ENCODE assay signal across 14 cellular contexts in the genomic region with DNA sequence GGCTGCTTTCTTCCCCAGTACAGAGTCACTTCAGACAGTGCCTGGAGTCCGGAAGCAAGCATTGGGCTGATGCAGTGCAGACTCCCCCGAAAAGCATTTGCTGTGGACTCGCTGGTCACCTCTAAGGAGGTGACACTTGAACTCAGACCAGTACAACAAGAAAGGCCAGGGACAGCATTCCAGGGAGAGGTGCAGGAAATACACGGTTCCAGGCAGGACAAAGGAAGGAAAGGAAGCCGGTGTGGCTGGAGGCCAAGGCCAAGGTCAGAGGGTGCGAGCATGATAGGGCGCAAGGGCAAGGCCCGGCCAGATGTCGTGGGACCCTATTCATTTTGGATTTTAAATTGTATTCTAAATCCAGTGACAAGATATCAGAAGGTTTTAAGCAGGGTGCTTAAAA.
"Had no signal": no experiment of that assay in that cellular context is flagged by ENCODE, and none has a peak within 500 bp of the region (broad histone marks: within the 10 kb centered on the region; RNA-seq: fewer than 3 reads in every experiment).

No MANE protein-coding gene starts in this region.

- H3K36me3 ChIP-seq: Peyer's patch had no signal

- H3K27me3 ChIP-seq: Peyer's patch had no signal

- H3K4me3 ChIP-seq: K562, Peyer's patch had no signal

- H3K27ac ChIP-seq: Peyer's patch, RWPE1 had no signal

- FAIRE-seq: bronchial epithelial cell had no signal

- DNase-seq: activated CD4-positive, alpha-beta T cell treated with anti-CD3 and anti-CD28 coated beads for 48 hours; activated CD4-positive, alpha-beta T cell treated with anti-CD3 and anti-CD28 coated beads, Interleukin-2, amount 50 U/mL, for 4 hours; activated CD8-positive, alpha-beta T cell treated with anti-CD3 and anti-CD28 coated beads, Interleukin-2, amount 10 ng/mL, durations not matched to agents 7 days and 5 days; activated effector memory CD4-positive, alpha-beta T cell treated with Interleukin-2 at 50 U/mL for 16 hours; activated T-cell treated with anti-CD3 and anti-CD28 coated beads, Interleukin-2, amount 50 U/mL, for 24 hours; aorta; Karpas-422; MM.1S; Peyer's patch; T-helper 17 cell; T-helper 9 cell had no signal

- H3K9me3 ChIP-seq: Peyer's patch had no signal
